ENCODE assay signal across 8 cellular contexts in the genomic region with DNA sequence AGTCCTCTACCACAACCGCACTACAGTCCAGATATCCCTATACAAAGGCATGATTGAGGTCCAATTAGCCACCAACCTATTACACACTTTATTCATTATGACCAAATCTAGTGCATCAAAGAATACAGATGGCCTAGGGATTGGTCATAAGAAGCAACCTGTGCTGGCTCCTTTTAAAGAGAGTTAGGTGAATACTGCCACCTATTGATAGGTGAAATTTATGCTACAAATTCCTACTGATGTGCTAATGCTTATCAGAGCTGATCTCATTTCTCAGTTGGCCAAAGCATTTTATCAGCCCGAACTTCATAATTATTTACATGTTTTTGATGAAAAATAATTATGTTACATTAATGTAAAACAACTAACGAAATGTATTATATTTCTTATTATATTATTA.
DNase-seq lines count a peak whose midpoint lies in the region; ATAC-seq and TF ChIP-seq lines count a peak whose summit lies in the region.

No MANE protein-coding gene starts in this region.

- H4K91ac ChIP-seq in trophoblast cell (ENCODE audit: low read depth, low read length): no peak overlapping the region

- H3K4me3 ChIP-seq in Karpas-422 (ENCODE audit: low read length) (no peak overlapping the region), fibroblast of lung (replicated peaks in 1 of 4; ENCODE audit: control extremely low read depth in 1 of 4, insufficient read depth in 1 of 4, low read depth in 3 of 4, low read length in 4 of 4) (no peak overlapping the region), trophoblast cell (ENCODE audit: low read depth, low read length) (no peak overlapping the region)

- TF ChIP-seq CTCF in fibroblast of lung (conservative IDR thresholded peaks at IDR 0.05 in 1 of 2, IDR thresholded peaks at IDR 0.05 in 1 of 2; ENCODE audit: low read depth in 1 of 2, low read length in 2 of 2): peak; percentile 50 to 51

- no CpG with 5 or more reads among the region's 3 CpGs for WGBS in trophoblast cell (ENCODE audit: extremely low coverage, insufficient coverage, insufficient read length)

- H3K79me2 ChIP-seq in Karpas-422 (ENCODE audit: low read length) (no peaks in the 10 kb centered on the region), fibroblast of lung (ENCODE audit: control insufficient read depth, insufficient read depth, low read length) (no peaks in the 10 kb centered on the region), trophoblast cell (ENCODE audit: control insufficient read depth, insufficient read depth, low read length, poor library complexity) (no peaks in the 10 kb centered on the region)

- DNase-seq in AG08396 (ENCODE audit: low spot score) (peak; percentile 37), Karpas-422 (peak; percentile 80), RPMI7951 (ENCODE audit: low read depth) (peak; percentile 61), fibroblast of lung (ENCODE audit: low read depth in 2 of 2) (peak; percentile 65), trophoblast cell (peak; percentile 15 to 94), COLO668 (lab: John Stamatoyannopoulos, UW; ENCODE audit: unreplicated experiment) (no peak)

- H3K9me2 ChIP-seq in Karpas-422 (replicated peaks; ENCODE audit: insufficient read depth, low read length): no peaks in the 10 kb centered on the region

- H2BK120ac ChIP-seq in trophoblast cell (ENCODE audit: insufficient read depth, low read length, poor library complexity): no peak overlapping the region

- H4K20me1 ChIP-seq in Karpas-422 (ENCODE audit: insufficient read depth, low read depth, low read length) (no peaks in the 10 kb centered on the region), fibroblast of lung (ENCODE audit: control insufficient read depth, extremely low read depth, insufficient read depth, low read length) (no peaks in the 10 kb centered on the region)

- H3K4me2 ChIP-seq in Karpas-422 (ENCODE audit: low read depth, low read length, poor library complexity, severe bottlenecking) (no peak overlapping the region), fibroblast of lung (ENCODE audit: extremely low read depth, insufficient read depth, low read length) (no peak overlapping the region), trophoblast cell (ENCODE audit: low read length) (no peak overlapping the region)

- no peaks in the 10 kb centered on the region for H3K79me1 ChIP-seq in trophoblast cell (ENCODE audit: low read length)

- H3K4me1 ChIP-seq in Karpas-422 (ENCODE audit: low read length) (no peaks in the 10 kb centered on the region), fibroblast of lung (ENCODE audit: control insufficient read depth, extremely low read depth, insufficient read depth, low read length) (no peaks in the 10 kb centered on the region), trophoblast cell (ENCODE audit: control insufficient read depth in 1 of 2, insufficient read depth in 2 of 2, low read length in 2 of 2) (no peaks in the 10 kb centered on the region)

- no peak overlapping the region for H3K4ac ChIP-seq in trophoblast cell (ENCODE audit: low read depth, low read length)

- H3K18ac ChIP-seq in trophoblast cell (ENCODE audit: low read length): no peak overlapping the region

- H3K27ac ChIP-seq in Karpas-422 (ENCODE audit: low read length) (no peak overlapping the region), fibroblast of lung (ENCODE audit: insufficient read depth, low read length) (no peak overlapping the region), trophoblast cell (ENCODE audit: low read depth, low read length) (no peak overlapping the region)

- H3K9ac ChIP-seq in Karpas-422 (ENCODE audit: low read length): no peak overlapping the region
- no peak overlapping the region for H3K9ac ChIP-seq in fibroblast of lung (ENCODE audit: insufficient read depth, low read length)
- no peak overlapping the region for H3K9ac ChIP-seq in trophoblast cell (ENCODE audit: low read length)

- H3K36me3 ChIP-seq in Karpas-422 (ENCODE audit: insufficient read depth, low read length) (no peaks in the 10 kb centered on the region), fibroblast of lung (ENCODE audit: control insufficient read depth, insufficient read depth, low read length) (no peaks in the 10 kb centered on the region), trophoblast cell (ENCODE audit: control insufficient read depth in 1 of 2, insufficient read depth in 2 of 2, low read length in 2 of 2) (no peaks in the 10 kb centered on the region)

- no peak overlapping the region for H4K8ac ChIP-seq in trophoblast cell (ENCODE audit: low read depth, low read length)

- H3K27me3 ChIP-seq in Karpas-422 (ENCODE audit: low read length): no peaks in the 10 kb centered on the region
- no peaks in the 10 kb centered on the region for H3K27me3 ChIP-seq in fibroblast of lung (ENCODE audit: control insufficient read depth, insufficient read depth, low read length)
- H3K27me3 ChIP-seq in trophoblast cell (ENCODE audit: insufficient read depth, low read length): no peaks in the 10 kb centered on the region

- no peak overlapping the region for H3K14ac ChIP-seq in trophoblast cell (ENCODE audit: low read length)

- H4K12ac ChIP-seq in trophoblast cell (ENCODE audit: low read depth, low read length): no peak overlapping the region

- H2AK5ac ChIP-seq in trophoblast cell (ENCODE audit: low read length): no peak overlapping the region

- H2AFZ ChIP-seq in Karpas-422 (ENCODE audit: low read length) (no peak overlapping the region), fibroblast of lung (ENCODE audit: low read length) (no peak overlapping the region), trophoblast cell (ENCODE audit: insufficient read depth, low read length, poor library complexity) (no peak overlapping the region)

- ATAC-seq in GM18868 (IDR thresholded peaks at IDR 0.05; ENCODE audit: unreplicated experiment) (peak; percentile 87), GM18861 (IDR thresholded peaks at IDR 0.05; ENCODE audit: unreplicated experiment) (no peak)

- H2BK12ac ChIP-seq in trophoblast cell (ENCODE audit: low read length): no peak overlapping the region

- H3K23ac ChIP-seq in trophoblast cell (ENCODE audit: low read length): no peak overlapping the region

- H3K9me3 ChIP-seq in Karpas-422 (ENCODE audit: low read length) (no peaks in the 10 kb centered on the region), fibroblast of lung (ENCODE audit: control insufficient read depth, insufficient read depth, low read depth, low read length) (no peaks in the 10 kb centered on the region), trophoblast cell (ENCODE audit: insufficient read depth, low read depth, low read length) (no peaks in the 10 kb centered on the region)

- H2BK5ac ChIP-seq in trophoblast cell (ENCODE audit: low read depth, low read length, poor library complexity): no peak overlapping the region
